Comparison of ENCODE assay signal across 17 cellular contexts in genomic region chr5:59238126-59238902, GRCh38.
DNase-seq lines count a peak whose midpoint lies in the region; ATAC-seq lines count a peak whose summit lies in the region.
"Had no signal": no experiment of that assay in that cellular context is flagged by ENCODE, and none has a peak within 500 bp of the region (broad histone marks: within the 10 kb centered on the region; RNA-seq: fewer than 3 reads in every experiment).

No MANE protein-coding gene starts in this region.

- no peak overlapping the region for H3K4me3 ChIP-seq in naive thymus-derived CD4-positive, alpha-beta T cell (ENCODE audit: low read length)

- no peaks in the 10 kb centered on the region for H3K27me3 ChIP-seq in naive thymus-derived CD4-positive, alpha-beta T cell (ENCODE audit: control insufficient read depth in 2 of 2, insufficient read depth in 2 of 2, low read length in 2 of 2)

- H3K36me3 ChIP-seq in naive thymus-derived CD4-positive, alpha-beta T cell (ENCODE audit: control insufficient read depth in 2 of 3, insufficient read depth in 3 of 3, low read length in 3 of 3) = no peaks in the 10 kb centered on the region

- CTCF ChIA-PET in activated CD8-positive, alpha-beta memory T cell treated with anti-CD3 and anti-CD28 coated beads, Interleukin-2, amount 10 ng/mL, durations not matched to agents 7 days and 5 days (lab: Charles Lee) = no interaction called here
- CTCF ChIA-PET in naive thymus-derived CD4-positive, alpha-beta T cell (lab: Charles Lee) = no interaction called here

- H3K27me3 Mint-ChIP-seq in activated CD8-positive, alpha-beta memory T cell treated with anti-CD3 and anti-CD28 coated beads, Interleukin-2, amount 10 ng/mL, durations not matched to agents 7 days and 5 days = peaks cover 71% of the 10 kb centered on the region
- H3K27me3 Mint-ChIP-seq in naive thymus-derived CD4-positive, alpha-beta T cell = peaks cover 0 to 58% (median 4%) of the 10 kb centered on the region in 5 donors
- H3K27me3 Mint-ChIP-seq: brain, type B pancreatic cell had no signal

- no peaks in the 10 kb centered on the region for H3K4me1 ChIP-seq in naive thymus-derived CD4-positive, alpha-beta T cell (ENCODE audit: control insufficient read depth in 2 of 2, insufficient read depth in 2 of 2, low read length in 2 of 2)

- DNase-seq in activated CD8-positive, alpha-beta memory T cell treated with anti-CD3 and anti-CD28 coated beads, Interleukin-2, amount 10 ng/mL, durations not matched to agents 7 days and 5 days = no peak
- no peak for DNase-seq in activated CD8-positive, alpha-beta memory T cell treated with anti-CD3 and anti-CD28 coated beads, Interleukin-2, amount 50 U/mL, for 4 hours
- peak in 6 of 9 donors; percentile 9 to 53 (median 36) for DNase-seq in naive thymus-derived CD4-positive, alpha-beta T cell
- DNase-seq in kidney glomerular epithelial cell (lab: John Stamatoyannopoulos, UW) = no peak
- no peak for DNase-seq in Kasumi-1 (lab: John Stamatoyannopoulos, UW)
- no peak for DNase-seq in caudate nucleus (lab: John Stamatoyannopoulos, UW)
- DNase-seq: HCEC 1CT, head of caudate nucleus, NCI-H1048, NCI-H526 treated with DMSO at 0.1 percent for 48 hours, T1000 had no signal

- POLR2A ChIA-PET in naive thymus-derived CD4-positive, alpha-beta T cell (lab: Charles Lee) = no interaction called here

- ATAC-seq in activated CD8-positive, alpha-beta memory T cell treated with anti-CD3 and anti-CD28 coated beads, Interleukin-2, amount 10 ng/mL, durations not matched to agents 7 days and 5 days = peak; percentile 53
- ATAC-seq in GM19452 (IDR thresholded peaks at IDR 0.05; ENCODE audit: unreplicated experiment) = peak; percentile 81
- ATAC-seq in HG02973 (IDR thresholded peaks at IDR 0.05; ENCODE audit: unreplicated experiment) = peak; percentile 71
- peak; percentile 63 for ATAC-seq in naive thymus-derived CD4-positive, alpha-beta T cell

- H3K9me3 ChIP-seq in naive thymus-derived CD4-positive, alpha-beta T cell (ENCODE audit: control insufficient read depth in 2 of 3, low read length in 3 of 3) = no peaks in the 10 kb centered on the region

- no peak overlapping the region for H3K27ac Mint-ChIP-seq in activated CD8-positive, alpha-beta memory T cell treated with anti-CD3 and anti-CD28 coated beads, Interleukin-2, amount 10 ng/mL, durations not matched to agents 7 days and 5 days
- H3K27ac Mint-ChIP-seq in naive thymus-derived CD4-positive, alpha-beta T cell = peak overlapping the region in 3 of 9 donors; percentile 23 to 81 (median 42)
- H3K27ac Mint-ChIP-seq: brain, type B pancreatic cell had no signal

- intact Hi-C loops in naive thymus-derived CD4-positive, alpha-beta T cell (cut with micrococcal nuclease) = no loop called here

- no peak overlapping the region for H3K27ac ChIP-seq in naive thymus-derived CD4-positive, alpha-beta T cell (ENCODE audit: low read depth, low read length)
- no peak overlapping the region for H3K27ac ChIP-seq in caudate nucleus (ENCODE audit: low read depth, low read length)
- H3K27ac ChIP-seq: RWPE1 had no signal

- no peaks in the 10 kb centered on the region for H3K36me3 Mint-ChIP-seq in activated CD8-positive, alpha-beta memory T cell treated with anti-CD3 and anti-CD28 coated beads, Interleukin-2, amount 10 ng/mL, durations not matched to agents 7 days and 5 days
- no peaks in the 10 kb centered on the region for H3K36me3 Mint-ChIP-seq in naive thymus-derived CD4-positive, alpha-beta T cell
- H3K36me3 Mint-ChIP-seq: brain, type B pancreatic cell had no signal

- H3K9me3 Mint-ChIP-seq in activated CD8-positive, alpha-beta memory T cell treated with anti-CD3 and anti-CD28 coated beads, Interleukin-2, amount 10 ng/mL, durations not matched to agents 7 days and 5 days (ENCODE audit: low read depth) = no peaks in the 10 kb centered on the region
- peaks cover 0 to 1% (median 0%) of the 10 kb centered on the region in 11 donors for H3K9me3 Mint-ChIP-seq in naive thymus-derived CD4-positive, alpha-beta T cell
- H3K9me3 Mint-ChIP-seq: brain, neural crest cell, type B pancreatic cell had no signal

- H3K4me1 Mint-ChIP-seq in activated CD8-positive, alpha-beta memory T cell treated with anti-CD3 and anti-CD28 coated beads, Interleukin-2, amount 10 ng/mL, durations not matched to agents 7 days and 5 days = peaks cover 7% of the 10 kb centered on the region
- peaks cover 0 to 13% (median 9%) of the 10 kb centered on the region in 7 donors for H3K4me1 Mint-ChIP-seq in naive thymus-derived CD4-positive, alpha-beta T cell

- no peak overlapping the region for H3K4me3 Mint-ChIP-seq in activated CD8-positive, alpha-beta memory T cell treated with anti-CD3 and anti-CD28 coated beads, Interleukin-2, amount 10 ng/mL, durations not matched to agents 7 days and 5 days
- H3K4me3 Mint-ChIP-seq in naive thymus-derived CD4-positive, alpha-beta T cell = peak overlapping the region in 1 of 10 donors; percentile 32
- H3K4me3 Mint-ChIP-seq: brain, neural crest cell, type B pancreatic cell had no signal

Comparison
In these comparisons a context has a peak if more than half of its experiments do, and no peak if none do; other contexts are left out.
1. DNase-seq: peak in naive thymus-derived CD4-positive, alpha-beta T cell (6 of 9); none in activated CD8-positive, alpha-beta memory T cell treated with anti-CD3 and anti-CD28 coated beads, Interleukin-2, amount 10 ng/mL, durations not matched to agents 7 days and 5 days (single experiment), activated CD8-positive, alpha-beta memory T cell treated with anti-CD3 and anti-CD28 coated beads, Interleukin-2, amount 50 U/mL, for 4 hours (single experiment), kidney glomerular epithelial cell (single experiment), Kasumi-1 (0 of 2) and caudate nucleus (0 of 61).
2. Peak in every context shown above with its lines, with median percentiles within 50 percentile points of each other: ATAC-seq.